ENCODE assay signal across 7 cellular contexts in genomic region chr10:52266858-52267257, GRCh38.
"Had no signal": no experiment of that assay in that cellular context is flagged by ENCODE, and none has a peak within 500 bp of the region (broad histone marks: within the 10 kb centered on the region; RNA-seq: fewer than 3 reads in every experiment).

No MANE protein-coding gene starts in this region.

- ATAC-seq: GM12878 had no signal

- FAIRE-seq: GM12878, GM12891, GM12892, GM18507, GM19239 had no signal

- H3K4me3 ChIP-seq: GM12878 had no signal

- DNase-seq: GDM1, GF-D8 had no signal
